In genomic region chr3:108076564-108076963, GRCh38 we compare ENCODE assay signal across 18 cellular contexts. TPM values are rescaled to one million over a fixed set of nuclear protein-coding genes. Genes with fewer than 3 reads are reported as not detected.
DNase-seq lines count a peak whose midpoint lies in the region; ATAC-seq and TF ChIP-seq lines count a peak whose summit lies in the region.
"Had no signal": no experiment of that assay in that cellular context is flagged by ENCODE, and none has a peak within 500 bp of the region (broad histone marks: within the 10 kb centered on the region; RNA-seq: fewer than 3 reads in every experiment).

No MANE protein-coding gene starts in this region.

- no peaks in the 10 kb centered on the region for H3K9me3 ChIP-seq in CD4-positive, CD25-positive, alpha-beta regulatory T cell (ENCODE audit: control insufficient read depth in 2 of 2, low read length in 2 of 2)

- H3K4me1 Mint-ChIP-seq in CD4-positive, CD25-positive, alpha-beta regulatory T cell = peaks cover 43 to 93% (median 76%) of the 10 kb centered on the region in 4 donors
- peaks cover 51 to 77% (median 66%) of the 10 kb centered on the region in 3 donors for H3K4me1 Mint-ChIP-seq in IgD-negative memory B cell

- no peaks in the 10 kb centered on the region for H3K27me3 ChIP-seq in CD4-positive, CD25-positive, alpha-beta regulatory T cell (ENCODE audit: control insufficient read depth, insufficient read depth, low read length)

- ATAC-seq in CD4-positive, CD25-positive, alpha-beta regulatory T cell (ENCODE audit: low read depth in 2 of 2) = no peak
- ATAC-seq in GM19023 (IDR thresholded peaks at IDR 0.05; ENCODE audit: unreplicated experiment) = no peak

- H3K36me3 ChIP-seq in CD4-positive, CD25-positive, alpha-beta regulatory T cell (ENCODE audit: control insufficient read depth, insufficient read depth, low read length) = peaks cover 74% of the 10 kb centered on the region

- H3K9me3 Mint-ChIP-seq in CD4-positive, CD25-positive, alpha-beta regulatory T cell = no peaks in the 10 kb centered on the region
- H3K9me3 Mint-ChIP-seq in IgD-negative memory B cell = no peaks in the 10 kb centered on the region

- TF ChIP-seq CTCF in AG10803 (conservative IDR thresholded peaks at IDR 0.05; ENCODE audit: low read length) (no peak), fibroblast of mammary gland (conservative IDR thresholded peaks at IDR 0.05; ENCODE audit: control insufficient read depth, insufficient read depth, low read depth, low read length) (no peak)

- H3K27me3 Mint-ChIP-seq in CD4-positive, CD25-positive, alpha-beta regulatory T cell = no peaks in the 10 kb centered on the region
- no peaks in the 10 kb centered on the region for H3K27me3 Mint-ChIP-seq in IgD-negative memory B cell

- H3K36me3 Mint-ChIP-seq in CD4-positive, CD25-positive, alpha-beta regulatory T cell = peaks cover 46% of the 10 kb centered on the region
- peaks cover 10% of the 10 kb centered on the region for H3K36me3 Mint-ChIP-seq in IgD-negative memory B cell

- no peak overlapping the region for H3K27ac ChIP-seq in CD4-positive, CD25-positive, alpha-beta regulatory T cell (ENCODE audit: insufficient read depth, low read length, poor library complexity, severe bottlenecking)
- H3K27ac ChIP-seq: RWPE1, SK-N-MC had no signal

- peaks cover 61% of the 10 kb centered on the region for H3K4me1 ChIP-seq in CD4-positive, CD25-positive, alpha-beta regulatory T cell (ENCODE audit: control insufficient read depth, insufficient read depth, low read length, poor library complexity, severe bottlenecking)

- peak overlapping the region in 1 of 3 donors; percentile 83 for H3K27ac Mint-ChIP-seq in CD4-positive, CD25-positive, alpha-beta regulatory T cell
- H3K27ac Mint-ChIP-seq in IgD-negative memory B cell = peak overlapping the region in 2 of 3 donors; percentile 7 to 50

- peak; percentile 8 for DNase-seq in AG10803 (ENCODE audit: low read depth)
- no peak for DNase-seq in CD4-positive, CD25-positive, alpha-beta regulatory T cell
- DNase-seq in fibroblast of mammary gland (ENCODE audit: low read depth) = peak; percentile 4
- DNase-seq in HUDEP-2 (lab: John Stamatoyannopoulos, UW; ENCODE audit: unreplicated experiment in 76 of 76) = no peak
- DNase-seq in NCI-H1105 treated with DMSO at 0.1 percent for 48 hours (lab: John Stamatoyannopoulos, UW) = no peak
- DNase-seq: C1 segment of cervical spinal cord, KG1, NCI-H1092 treated with DMSO at 0.1 percent for 48 hours, NCI-H146, NCI-H2029, NCI-H226, NCI-H510A treated with DMSO at 0.1 percent for 48 hours, NCI-H748 treated with DMSO at 0.1 percent for 48 hours, SHP77 treated with DMSO at 0.1 percent for 48 hours had no signal

- no peak overlapping the region for H3K4me3 Mint-ChIP-seq in CD4-positive, CD25-positive, alpha-beta regulatory T cell
- H3K4me3 Mint-ChIP-seq in IgD-negative memory B cell = no peak overlapping the region

- H3K4me3 ChIP-seq in AG10803 (ENCODE audit: low read length) (no peak overlapping the region), fibroblast of mammary gland (ENCODE audit: control insufficient read depth, low read depth, low read length) (no peak overlapping the region)
- H3K4me3 ChIP-seq in CD4-positive, CD25-positive, alpha-beta regulatory T cell (ENCODE audit: low read depth, low read length) = peak overlapping the region; percentile 17
- H3K4me3 ChIP-seq: SK-N-MC had no signal

RNA-seq across cellular contexts. Expression of gene CD47, which starts 14.3 kb away (rescaled TPM):
- total RNA-seq in CD4-positive, CD25-positive, alpha-beta regulatory T cell = 209 TPM
- 100 to 1,000 TPM; 327 to 424 (median 362) TPM for polyA plus RNA-seq in CD4-positive, CD25-positive, alpha-beta regulatory T cell
- polyA plus RNA-seq in IgD-negative memory B cell = 147 TPM

Comparison
In these comparisons a context has a peak if more than half of its experiments do, and no peak if none do; other contexts are left out.
1. DNase-seq: peak in AG10803 (single experiment) and fibroblast of mammary gland (single experiment); none in CD4-positive, CD25-positive, alpha-beta regulatory T cell (0 of 3), HUDEP-2 (0 of 76) and NCI-H1105 treated with DMSO at 0.1 percent for 48 hours (single experiment).